Comparison of ENCODE assay signal across 10 cellular contexts in the genomic region with DNA sequence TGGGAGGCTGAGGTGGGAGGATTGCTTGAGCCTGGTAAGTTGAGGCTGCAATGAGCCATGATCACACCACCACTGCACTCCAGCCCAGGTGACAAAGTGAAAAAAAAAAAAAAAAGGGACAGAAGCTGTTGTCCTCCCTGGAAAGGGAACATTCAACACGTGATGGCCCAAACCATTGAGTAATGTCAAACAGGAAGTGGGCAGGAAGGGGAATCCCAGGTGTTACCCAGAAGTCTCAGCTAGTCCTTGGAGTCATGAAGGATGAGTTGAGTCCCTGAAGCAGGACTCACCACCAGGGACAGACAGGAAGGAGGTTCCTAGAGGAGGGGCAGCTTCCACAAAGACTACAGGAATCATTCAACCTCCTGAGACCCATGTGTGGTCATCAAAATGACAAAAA. TPM values are rescaled to one million over a fixed set of nuclear protein-coding genes. Genes with fewer than 3 reads are reported as not detected.
DNase-seq lines count a peak whose midpoint lies in the region; ATAC-seq and TF ChIP-seq lines count a peak whose summit lies in the region.
"Had no signal": no experiment of that assay in that cellular context is flagged by ENCODE, and none has a peak within 500 bp of the region (broad histone marks: within the 10 kb centered on the region; RNA-seq: fewer than 3 reads in every experiment).

No MANE protein-coding gene starts in this region.

- peaks cover 0 to 4% of the 10 kb centered on the region in 2 donors for H3K27me3 Mint-ChIP-seq in natural killer cell (ENCODE audit: low read depth in 2 of 2)

- TF ChIP-seq CTCF in GM12865 (IDR thresholded peaks at IDR 0.05; ENCODE audit: insufficient read depth, low read depth, low read length, missing control alignments) (no peak), natural killer cell (IDR thresholded peaks at IDR 0.05) (no peak)

- intact Hi-C loops in natural killer cell (cut with micrococcal nuclease) = no loop called here

- H3K36me3 Mint-ChIP-seq in natural killer cell = no peaks in the 10 kb centered on the region

- no peaks in the 10 kb centered on the region for H3K9me3 Mint-ChIP-seq in natural killer cell

- ATAC-seq in HG03196 (IDR thresholded peaks at IDR 0.05; ENCODE audit: unreplicated experiment) = peak; percentile 58
- ATAC-seq in natural killer cell = peak; percentile 14 to 45 (median 39)
- ATAC-seq in HG02938 (IDR thresholded peaks at IDR 0.05; ENCODE audit: unreplicated experiment) = no peak

- peaks cover 20 to 21% of the 10 kb centered on the region in 2 donors for H3K4me1 Mint-ChIP-seq in natural killer cell

- H3K4me3 Mint-ChIP-seq in natural killer cell = no peak overlapping the region
- H3K4me3 Mint-ChIP-seq: nephron progenitor cell had no signal

- peak; percentile 65 for DNase-seq in GM12865 (ENCODE audit: low read depth)
- DNase-seq in activated CD4-positive, alpha-beta T cell treated with anti-CD3 and anti-CD28 coated beads, Interleukin-2, amount 50 U/mL, for 48 hours = peak; percentile 29 to 57
- DNase-seq in natural killer cell = no peak
- DNase-seq in NCI-H748 (lab: John Stamatoyannopoulos, UW; ENCODE audit: unreplicated experiment) = no peak
- no peak for DNase-seq in LoVo (ENCODE audit: low spot score)
- DNase-seq: activated CD4-positive, CD25-positive, alpha-beta regulatory T cell; hippocampal formation; nephron progenitor cell had no signal

- H3K4me3 ChIP-seq in GM12865 (ENCODE audit: low read depth, low read length) = no peak overlapping the region

- H3K27ac Mint-ChIP-seq in natural killer cell = peak overlapping the region in 1 of 2 donors; percentile 47
- H3K27ac Mint-ChIP-seq: nephron progenitor cell had no signal

RNA-seq across cellular contexts. Expression of gene CMIP, which starts 19.8 kb away (rescaled TPM):
- total RNA-seq in natural killer cell = 100 to 1,000 TPM in 1 of 3 donors, 10 to 100 TPM in 2; 88.2 to 115 (median 91.5) TPM

Comparison
In these comparisons a context has a peak if more than half of its experiments do, and no peak if none do; other contexts are left out.
1. DNase-seq: peak in GM12865 (single experiment) and activated CD4-positive, alpha-beta T cell treated with anti-CD3 and anti-CD28 coated beads, Interleukin-2, amount 50 U/mL, for 48 hours (2 of 2); none in natural killer cell (single experiment), NCI-H748 (single experiment) and LoVo (single experiment).